ENCODE assay signal across 1 cellular context in the genomic region with DNA sequence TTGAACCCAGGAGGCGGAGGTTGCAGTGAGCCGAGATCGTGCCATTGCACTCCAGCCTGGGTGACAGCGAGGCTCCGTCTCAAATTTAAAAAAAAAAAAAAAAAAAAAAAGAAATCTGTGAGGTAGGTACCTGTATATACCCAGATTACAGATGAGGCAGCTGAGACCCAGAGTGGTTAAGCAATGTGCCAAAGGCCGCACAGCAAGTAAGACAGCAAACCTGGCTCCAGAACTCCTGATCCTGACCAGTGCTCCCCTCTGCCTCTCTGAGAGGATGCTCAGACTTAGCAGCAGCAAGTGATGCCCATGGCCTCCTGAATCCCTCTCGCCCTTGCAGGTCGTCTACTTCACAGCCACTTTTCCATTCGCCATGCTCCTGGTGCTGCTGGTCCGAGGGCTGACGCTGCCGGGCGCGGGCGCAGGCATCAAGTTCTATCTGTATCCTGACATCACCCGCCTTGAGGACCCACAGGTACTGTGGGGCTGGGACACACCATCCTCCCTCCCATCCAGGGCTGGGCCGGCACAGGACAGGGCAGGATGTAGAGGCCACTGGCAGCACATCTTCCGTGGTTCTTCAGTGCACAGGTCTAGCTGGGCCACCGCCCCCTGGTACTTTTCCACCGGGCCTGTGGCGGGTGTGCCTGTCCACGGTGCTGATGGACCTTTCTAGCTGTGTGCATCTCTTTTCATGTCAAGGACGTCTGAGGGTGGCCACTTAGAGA.
TF ChIP-seq lines count a peak whose summit lies in the region.

No MANE protein-coding gene starts in this region.

TF ChIP-seq in K562, 482 proteins besides CTCF, POLR2A, EP300 and RAD21 (continued from another document):
- TF ChIP-seq, protein P1, sequence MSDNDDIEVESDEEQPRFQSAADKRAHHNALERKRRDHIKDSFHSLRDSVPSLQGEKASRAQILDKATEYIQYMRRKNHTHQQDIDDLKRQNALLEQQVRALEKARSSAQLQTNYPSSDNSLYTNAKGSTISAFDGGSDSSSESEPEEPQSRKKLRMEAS (CRISPR knock-in tag; IDR thresholded peaks at IDR 0.05): 0 out of 2 replicates have a peak, but pooled peaks have one; percentile 38
